Comparison of ENCODE assay signal across 28 cellular contexts in genomic region chr1:44670751-44671640, GRCh38. TPM values are rescaled to one million over a fixed set of nuclear protein-coding genes. Genes with fewer than 3 reads are reported as not detected.
DNase-seq lines count a peak whose midpoint lies in the region; ATAC-seq, FAIRE-seq and TF ChIP-seq lines count a peak whose summit lies in the region.
"Had no signal": no experiment of that assay in that cellular context is flagged by ENCODE, and none has a peak within 500 bp of the region (broad histone marks: within the 10 kb centered on the region; RNA-seq: fewer than 3 reads in every experiment).

No MANE protein-coding gene starts in this region.

- ATAC-seq in GM12878, result no peak
- ATAC-seq in HG02973 (IDR thresholded peaks at IDR 0.05; ENCODE audit: unreplicated experiment), result no peak
- no peak for ATAC-seq in SK-N-SH treated with all-trans-retinoic acid at 6 μM for 48 hours
- ATAC-seq in GM19035 (IDR thresholded peaks at IDR 0.05; ENCODE audit: unreplicated experiment), result no peak
- ATAC-seq: gastrocnemius medialis, left lobe of liver, WTC11 had no signal

- no peak for TF ChIP-seq RAD21 in GM12878 (IDR thresholded peaks at IDR 0.05; ENCODE audit: insufficient read depth, low read depth, low read length)

- no peak overlapping the region for H3K18ac ChIP-seq in H9 (ENCODE audit: insufficient read length, low read depth, low read length)

- no peak overlapping the region for H2BK12ac ChIP-seq in H9 (ENCODE audit: insufficient read length, low read depth, low read length)

- RAD21 ChIA-PET in GM12878 (lab: Charles Lee; ENCODE audit: unreplicated experiment), result interaction anchor here (0.5 to 3.2 kb wide), 2 partner anchors 19 to 631 kb away, joined by 3 to 14 read pairs; no protein-coding TSS in a partner anchor

- H4K20me1 ChIP-seq in H9 (ENCODE audit: control insufficient read depth, insufficient read depth, insufficient read length), result no peaks in the 10 kb centered on the region
- H4K20me1 ChIP-seq in GM12878 (ENCODE audit: control insufficient read depth, insufficient read depth), result no peaks in the 10 kb centered on the region

- intact Hi-C loops in GM12878 (cut with micrococcal nuclease; ENCODE audit: unreplicated experiment), result no loop called here

- no peak overlapping the region for H3K23ac ChIP-seq in H9 (ENCODE audit: insufficient read length, low read depth, low read length)

- no peaks in the 10 kb centered on the region for H3K23me2 ChIP-seq in H9 (ENCODE audit: insufficient read length, low read depth, low read length, poor library complexity, severe bottlenecking)

- no peak overlapping the region for H4K8ac ChIP-seq in H9 (replicated peaks; ENCODE audit: insufficient read length, low read depth, low read length)

- no peak overlapping the region for H3K14ac ChIP-seq in H9 (ENCODE audit: insufficient read depth, low read length)

- H3K9me3 Mint-ChIP-seq in H9, result no peaks in the 10 kb centered on the region
- H3K9me3 Mint-ChIP-seq in endothelial cell (ENCODE audit: unreplicated experiment), result no peaks in the 10 kb centered on the region
- no peaks in the 10 kb centered on the region for H3K9me3 Mint-ChIP-seq in osteocyte (ENCODE audit: unreplicated experiment)
- H3K9me3 Mint-ChIP-seq: activated T-helper 1 cell treated with anti-CD3 and anti-CD28 coated beads, Interleukin-12 subunit alpha, Interleukin-12 subunit beta, Interleukin-2, Interleukin-4 antibody, amounts not matched to agents 30 ng/mL and 10 ng/mL and 1 ng/mL, durations not matched to agents 14 hours and 24 hours and 36 hours; immature natural killer cell; WTC11 had no signal

- no peak overlapping the region for H3K27ac ChIP-seq in H9 (ENCODE audit: insufficient read length, low read depth, low read length)
- H3K27ac ChIP-seq in GM12878 (ENCODE audit: control insufficient read depth, insufficient read depth), result 0 out of 2 replicates have a peak overlapping the region, but pooled peaks have one; percentile 32

- H3K9ac ChIP-seq in H9 (ENCODE audit: extremely low read depth, insufficient read length, low read length), result no peak overlapping the region
- H3K9ac ChIP-seq in GM12878 (ENCODE audit: control insufficient read depth, insufficient read depth, low read length), result no peak overlapping the region

- in situ Hi-C loops in GM12878 (cut with MboI), result no loop called here

- whole genome bisulfite sequencing in H9 (ENCODE audit: extremely low coverage, insufficient read length, low lambda C conversion rate), result no CpG with 5 or more reads among the region's 10 CpGs
- 93% methylated on average over 10 of the region's 10 CpGs for WGBS in GM12878 (ENCODE audit: insufficient coverage, insufficient replicate concordance, low lambda C conversion rate, missing lambda C conversion rate)

- H2AFZ ChIP-seq in H9 (ENCODE audit: low read length) (no peak overlapping the region), GM12878 (ENCODE audit: control insufficient read depth, low read depth, low read length) (no peak overlapping the region)
- H2AFZ ChIP-seq: PC-9 had no signal

- no peak overlapping the region for H2BK20ac ChIP-seq in H9 (ENCODE audit: low read depth, low read length, poor library complexity, severe bottlenecking)

- no peaks in the 10 kb centered on the region; a peak in 1 of 4 replicates for H3K36me3 ChIP-seq in GM12878 (ENCODE audit: control insufficient read depth in 2 of 2, insufficient read depth in 2 of 2, low read length in 1 of 2)
- H3K36me3 ChIP-seq: BE2C, breast epithelium, gastrocnemius medialis, transverse colon had no signal

- H3K36me3 Mint-ChIP-seq in H9 (ENCODE audit: insufficient read depth in 1 of 3, low read depth in 3 of 3), result peaks cover 0 to 4% (median 4%) of the 10 kb centered on the region in 3 experiments; a peak in 2 of 7 replicates
- no peaks in the 10 kb centered on the region for H3K36me3 Mint-ChIP-seq in endothelial cell (ENCODE audit: low read depth, unreplicated experiment)
- peaks cover 3% of the 10 kb centered on the region for H3K36me3 Mint-ChIP-seq in osteocyte (ENCODE audit: unreplicated experiment)
- H3K36me3 Mint-ChIP-seq: WTC11 had no signal

- H3K4me2 ChIP-seq in H9 (ENCODE audit: insufficient read depth, insufficient read length, low read length) (no peak overlapping the region), GM12878 (ENCODE audit: control insufficient read depth, insufficient read depth) (peak overlapping the region; percentile 40; the same call in 1 of the 2 replicates)

- DNase-seq in H9, result no peak
- no peak for DNase-seq in GM12878 (ENCODE audit: low read depth, low spot score)
- no peak for DNase-seq in endothelial cell (ENCODE audit: low spot score)
- DNase-seq in osteocyte (ENCODE audit: extremely low spot score, unreplicated experiment), result no peak
- no peak for DNase-seq in NCI-H1048 (lab: John Stamatoyannopoulos, UW)
- DNase-seq: activated naive CD4-positive, alpha-beta T cell treated with anti-CD3 and anti-CD28 coated beads, Interleukin-2, amount 50 U/mL, for 16 hours; amniotic stem cell; BE2C; gastrocnemius medialis; HCEC 1CT; hippocampal formation; immature natural killer cell; mesendoderm; NCI-H1436 treated with DMSO at 0.1 percent for 48 hours; NCI-H510A; PC-9; Right ventricle myocardium superior; transverse colon had no signal

- H2BK15ac ChIP-seq in H9 (ENCODE audit: low read depth, low read length), result no peak overlapping the region

- peak overlapping the region in 2 of 3 experiments; percentile 12 to 75; a peak in 3 of 7 replicates for H3K27ac Mint-ChIP-seq in H9
- H3K27ac Mint-ChIP-seq in endothelial cell (ENCODE audit: unreplicated experiment), result peak overlapping the region; percentile 81
- H3K27ac Mint-ChIP-seq in osteocyte (ENCODE audit: unreplicated experiment), result peak overlapping the region; percentile 95

- H3K4me1 ChIP-seq in H9 (ENCODE audit: insufficient read depth, low read length) (no peaks in the 10 kb centered on the region), GM12878 (ENCODE audit: control insufficient read depth, insufficient read depth, low read length) (peaks cover 38% of the 10 kb centered on the region)
- H3K4me1 ChIP-seq: BE2C had no signal

- TF ChIP-seq EP300 in GM12878 (IDR thresholded peaks at IDR 0.05; ENCODE audit: borderline replicate concordance in 1 of 2, control insufficient read depth in 1 of 2, low read depth in 2 of 2, low read length in 2 of 2), result no peak

- SMC1A ChIA-PET in GM12878 (lab: Charles Lee; ENCODE audit: uncharacterized antibody, unreplicated experiment), result interaction anchor here (6.7 kb wide), 1 partner anchor 23 kb away, joined by 76 read pairs; no protein-coding TSS in a partner anchor

- no peaks in the 10 kb centered on the region for H3K27me3 Mint-ChIP-seq in H9 (ENCODE audit: low read depth)
- peaks cover 12% of the 10 kb centered on the region for H3K27me3 Mint-ChIP-seq in endothelial cell (ENCODE audit: unreplicated experiment)
- no peaks in the 10 kb centered on the region for H3K27me3 Mint-ChIP-seq in osteocyte (ENCODE audit: unreplicated experiment)

- H3K79me2 ChIP-seq in H9 (ENCODE audit: insufficient read depth, low read length) (no peaks in the 10 kb centered on the region), GM12878 (ENCODE audit: control insufficient read depth, insufficient read depth, low read length) (peaks cover 8% of the 10 kb centered on the region)

- H3K4me1 Mint-ChIP-seq in H9 (peaks cover 21 to 29% of the 10 kb centered on the region in 2 experiments), endothelial cell (ENCODE audit: unreplicated experiment) (peaks cover 42% of the 10 kb centered on the region), osteocyte (ENCODE audit: unreplicated experiment) (peaks cover 29% of the 10 kb centered on the region)

- CTCF ChIA-PET in GM12878 (lab: Yijun Ruan, JAX), result interaction anchor here (2.9 kb wide), 1 partner anchor 22 kb away, joined by 9 read pairs; no protein-coding TSS in a partner anchor

- no peak overlapping the region for H3T11ph ChIP-seq in H9 (ENCODE audit: low read length)

- TF ChIP-seq CTCF in H9 (conservative IDR thresholded peaks at IDR 0.05), result no peak
- no peak for TF ChIP-seq CTCF in GM12878 (IDR thresholded peaks at IDR 0.05 in 2 of 3, conservative IDR thresholded peaks at IDR 0.05 in 1 of 3; ENCODE audit: control insufficient read depth in 2 of 3, extremely low read depth in 1 of 3, insufficient read depth in 1 of 3, low read depth in 3 of 3, low read length in 3 of 3)
- no peak for TF ChIP-seq CTCF in endothelial cell (IDR thresholded peaks at IDR 0.05; ENCODE audit: unreplicated experiment)
- no peak for TF ChIP-seq CTCF in osteocyte (IDR thresholded peaks at IDR 0.05)

- no peak overlapping the region for H2AK5ac ChIP-seq in H9 (ENCODE audit: insufficient read length, low read length)

- no peak overlapping the region for H3K56ac ChIP-seq in H9 (ENCODE audit: insufficient read length, low read depth, low read length)

- BruUV-seq in GM12878 (replicated peaks; lab: Mats Ljungman, UMichigan), result no TSS peak

- no peak overlapping the region for H4K5ac ChIP-seq in H9 (ENCODE audit: insufficient read length, low read depth, low read length)

- POLR2A ChIA-PET in GM12878 (lab: Charles Lee), result interaction anchor here (0.5 to 5.3 kb wide), 3 partner anchors 13 to 87 kb away, joined by 3 to 29 read pairs (median 4); no protein-coding TSS in a partner anchor

- no peak overlapping the region for H3K4ac ChIP-seq in H9 (ENCODE audit: low read depth, low read length)

- H2BK120ac ChIP-seq in H9 (ENCODE audit: low read depth, low read length, poor library complexity, severe bottlenecking), result no peak overlapping the region

- no peak overlapping the region for H3K4me3 ChIP-seq in GM12878
- H3K4me3 ChIP-seq: gastrocnemius medialis, skin epidermis, transverse colon had no signal

- H3K9me3 ChIP-seq in H9 (ENCODE audit: control insufficient read depth, low read depth, low read length), result no peaks in the 10 kb centered on the region
- H3K9me3 ChIP-seq in GM12878 (replicated peaks; ENCODE audit: control insufficient read depth, insufficient read depth, low read length), result no peaks in the 10 kb centered on the region
- H3K9me3 ChIP-seq: BE2C, breast epithelium, gastrocnemius medialis, transverse colon had no signal

- no peak overlapping the region for H2BK5ac ChIP-seq in H9 (ENCODE audit: insufficient read length, low read length)

- no peak for TF ChIP-seq POLR2A in GM12878 (IDR thresholded peaks at IDR 0.05; ENCODE audit: low read depth, low read length)

- H3K79me1 ChIP-seq in H9 (ENCODE audit: insufficient read depth, low read depth, low read length, poor library complexity, severe bottlenecking), result no peaks in the 10 kb centered on the region

- no peak for FAIRE-seq in GM12878 (lab: Jason Lieb, UNC)

- H4K91ac ChIP-seq in H9 (ENCODE audit: insufficient read length, low read depth, low read length), result no peak overlapping the region

- no peak overlapping the region for H3K4me3 Mint-ChIP-seq in H9
- H3K4me3 Mint-ChIP-seq in endothelial cell (ENCODE audit: unreplicated experiment), result no peak overlapping the region
- no peak overlapping the region for H3K4me3 Mint-ChIP-seq in osteocyte (ENCODE audit: unreplicated experiment)
- H3K4me3 Mint-ChIP-seq: WTC11 had no signal

- H3K27me3 ChIP-seq in H9 (ENCODE audit: insufficient read depth, low read length) (no peaks in the 10 kb centered on the region), GM12878 (replicated peaks in 1 of 2; ENCODE audit: control insufficient read depth in 2 of 2, insufficient read depth in 2 of 2, low read length in 1 of 2) (no peaks in the 10 kb centered on the region)
- H3K27me3 ChIP-seq: BE2C, breast epithelium, gastrocnemius medialis, transverse colon had no signal

RNA-seq across cellular contexts. Expression of gene TMEM53, which starts 3.3 kb away (rescaled TPM):
- total RNA-seq in H9 (2021) (6.2 and 7.2 TPM in 2 replicates), GM12878 (2014; rRNA removed) (11.7 and 16.7 TPM in 2 replicates), GM12878 (2014; rRNA removed; fragmentation: Illumina TruSeq; extraction: Trizol) (6.9 and 7.1 TPM in 2 replicates), GM12878 (2021) (13.2 and 13.8 TPM in 2 replicates), endothelial cell (ENCODE audit: unreplicated experiment) (15.6 TPM), osteocyte (6.6 and 7.6 TPM in 2 replicates)
- total RNA-seq in GM12878 (2013; cell fraction: nucleolus; rRNA removed), result 6.8 and 6.9 TPM in 2 replicates
- 4.5 TPM for polyA plus RNA-seq in GM12878 (2011; ENCODE audit: low read depth)
- polyA plus RNA-seq in GM12878 (2011; rRNA removed) (3.8 and 6.6 TPM in 2 replicates), GM12878 (2014; fragmentation: Illumina TruSeq; extraction: Trizol) (4.6 and 8.4 TPM in 2 replicates), GM12878 (2014; fragmentation: Nextera tagmentation; extraction: Ambion mirVana) (1 to 10 TPM; 3.1 to 6.2 TPM), GM12878 (2014; rRNA removed) (17.4 and 18.4 TPM in 2 replicates), GM12878 (2016; fragmentation: Nextera tagmentation; extraction: Ambion mirVana) (10 to 100 TPM; 22.5 to 23.9 TPM)
- polyA plus RNA-seq in GM12878 (2011; cell fraction: cytosol; rRNA removed), result 15.3 and 18.0 TPM in 2 replicates
- 10.2 and 12.0 TPM in 2 replicates for polyA plus RNA-seq in GM12878 (2011; cell fraction: nucleus; rRNA removed)
- 10.5 and 12.2 TPM in 2 replicates for polyA plus RNA-seq in GM12878 (2012)
- 5.7 and 11.4 TPM in 2 replicates for polyA minus RNA-seq in GM12878 (2011; rRNA and poly(A)+ RNA removed)
- 5.7 and 6.1 TPM in 2 replicates for polyA minus RNA-seq in GM12878 (2011; cell fraction: cytosol; rRNA and poly(A)+ RNA removed)
- 2.7 and 3.1 TPM in 2 replicates for polyA minus RNA-seq in GM12878 (2011; cell fraction: nucleus; rRNA and poly(A)+ RNA removed)

RNA-seq across cellular contexts. Expression of gene ARMH1, which starts 3.5 kb away (rescaled TPM):
- 0.68 and 1.0 TPM in 2 replicates for total RNA-seq in H9 (2021)
- total RNA-seq in GM12878 (2013; cell fraction: nucleolus; rRNA removed), result 3.4 and 5.6 TPM in 2 replicates
- 17.1 and 26.5 TPM in 2 replicates for total RNA-seq in GM12878 (2014; rRNA removed)
- 8.5 and 10.3 TPM in 2 replicates for total RNA-seq in GM12878 (2014; rRNA removed; fragmentation: Illumina TruSeq; extraction: Trizol)
- total RNA-seq in GM12878 (2021), result 15.9 and 18.1 TPM in 2 replicates
- polyA plus RNA-seq in GM12878 (2011; ENCODE audit: low read depth), result 0.87 TPM
- polyA plus RNA-seq in GM12878 (2011; rRNA removed), result 1.7 and 2.6 TPM in 2 replicates
- 2.3 and 4.7 TPM in 2 replicates for polyA plus RNA-seq in GM12878 (2011; cell fraction: cytosol; rRNA removed)
- polyA plus RNA-seq in GM12878 (2011; cell fraction: nucleus; rRNA removed), result 36.5 and 40.7 TPM in 2 replicates
- polyA plus RNA-seq in GM12878 (2012), result 7.7 and 10.3 TPM in 2 replicates
- 3.8 and 8.3 TPM in 2 replicates for polyA plus RNA-seq in GM12878 (2014; fragmentation: Illumina TruSeq; extraction: Trizol)
- polyA plus RNA-seq in GM12878 (2014; fragmentation: Nextera tagmentation; extraction: Ambion mirVana), result 1 to 10 TPM in 1 of 2 experiments, under 1 TPM in 1; 0.93 to 1.8 TPM
- 43.9 and 45.9 TPM in 2 replicates for polyA plus RNA-seq in GM12878 (2014; rRNA removed)
- 1 to 10 TPM; 5.6 to 8.1 TPM for polyA plus RNA-seq in GM12878 (2016; fragmentation: Nextera tagmentation; extraction: Ambion mirVana)
- polyA minus RNA-seq in GM12878 (2011; rRNA and poly(A)+ RNA removed), result 0.80 and 1.3 TPM in 2 replicates
- not detected in 2 replicates for polyA minus RNA-seq in GM12878 (2011; cell fraction: cytosol; rRNA and poly(A)+ RNA removed)
- polyA minus RNA-seq in GM12878 (2011; cell fraction: nucleus; rRNA and poly(A)+ RNA removed), result 0.48 and 1.9 TPM in 2 replicates
- 4.1 TPM for total RNA-seq in endothelial cell (ENCODE audit: unreplicated experiment)
- total RNA-seq in osteocyte, result 2.7 and 3.0 TPM in 2 replicates

RNA-seq across cellular contexts. Expression of gene RNU5D-1, which starts 60.0 kb away (rescaled TPM):
- total RNA-seq in H9 (2021) (not detected in 2 replicates), GM12878 (2014; rRNA removed) (not detected in 2 replicates), GM12878 (2014; rRNA removed; fragmentation: Illumina TruSeq; extraction: Trizol) (not detected in 2 replicates), GM12878 (2021) (not detected in 2 replicates), endothelial cell (ENCODE audit: unreplicated experiment) (not detected), osteocyte (not detected in 2 replicates)
- not detected in 2 replicates for total RNA-seq in GM12878 (2013; cell fraction: nucleolus; rRNA removed)
- not detected for polyA plus RNA-seq in GM12878 (2011; ENCODE audit: low read depth)
- polyA plus RNA-seq in GM12878 (2011; rRNA removed) (not detected in 2 replicates), GM12878 (2014; fragmentation: Illumina TruSeq; extraction: Trizol) (not detected in 2 replicates), GM12878 (2014; fragmentation: Nextera tagmentation; extraction: Ambion mirVana) (not detected), GM12878 (2014; rRNA removed) (not detected in 2 replicates), GM12878 (2016; fragmentation: Nextera tagmentation; extraction: Ambion mirVana) (not detected)
- polyA plus RNA-seq in GM12878 (2011; cell fraction: cytosol; rRNA removed), result not detected in 2 replicates
- not detected in 2 replicates for polyA plus RNA-seq in GM12878 (2011; cell fraction: nucleus; rRNA removed)
- polyA plus RNA-seq in GM12878 (2012), result not detected in 2 replicates
- polyA minus RNA-seq in GM12878 (2011; rRNA and poly(A)+ RNA removed), result under 0.01 and 3,585 TPM in 2 replicates
- polyA minus RNA-seq in GM12878 (2011; cell fraction: cytosol; rRNA and poly(A)+ RNA removed), result 537 and 622 TPM in 2 replicates
- polyA minus RNA-seq in GM12878 (2011; cell fraction: nucleus; rRNA and poly(A)+ RNA removed), result under 0.01 TPM in 2 replicates
- total RNA-seq: activated T-helper 1 cell treated with anti-CD3 and anti-CD28 coated beads, Interleukin-12 subunit alpha, Interleukin-12 subunit beta, Interleukin-2, Interleukin-4 antibody, amounts not matched to agents 30 ng/mL and 10 ng/mL and 1 ng/mL, durations not matched to agents 14 hours and 24 hours and 36 hours; breast epithelium; gastrocnemius medialis; left lobe of liver; omental fat pad; PC-9; renal cortical epithelial cell; Right ventricle myocardium superior; transverse colon; WTC11 had no signal
- polyA plus RNA-seq: immature natural killer cell had no signal

Comparison
In these comparisons a context has a peak if more than half of its experiments do, and no peak if none do; other contexts are left out.
1. H3K27ac Mint-ChIP-seq: peak in every context shown above with its lines; median percentile 95 in osteocyte; 81 in endothelial cell; 44 in H9.